Comparison of ENCODE assay signal across 12 cellular contexts in genomic region chr18:49628993-49629795, GRCh38.
DNase-seq lines count a peak whose midpoint lies in the region; TF ChIP-seq lines count a peak whose summit lies in the region.
"Had no signal": no experiment of that assay in that cellular context is flagged by ENCODE, and none has a peak within 500 bp of the region (broad histone marks: within the 10 kb centered on the region; RNA-seq: fewer than 3 reads in every experiment).

No MANE protein-coding gene starts in this region.

- peaks cover 20% of the 10 kb centered on the region for H3K27me3 Mint-ChIP-seq in nephron progenitor cell (ENCODE audit: low read depth, poor library complexity)
- H3K27me3 Mint-ChIP-seq: dendritic cell treated with granulocyte-macrophage colony-stimulating factor and Interleukin-4, amounts not matched to agents 40 ng/mL and 50 ng/mL, for 4 days had no signal

- H3K36me3 ChIP-seq in fibroblast of lung (ENCODE audit: control insufficient read depth, insufficient read depth, low read length) = no peaks in the 10 kb centered on the region

- H3K4me1 Mint-ChIP-seq in nephron progenitor cell = peaks cover 50% of the 10 kb centered on the region

- no peak overlapping the region for H3K9ac ChIP-seq in fibroblast of lung (ENCODE audit: insufficient read depth, low read length)

- peak in 10 of 14 donors; percentile 12 to 74 (median 59) for DNase-seq in C1 segment of cervical spinal cord (lab: John Stamatoyannopoulos, UW)
- DNase-seq in NCI-H446 treated with DMSO at 0.1 percent for 48 hours (lab: John Stamatoyannopoulos, UW) = peak; percentile 72
- peak in 1 of 2 donors; percentile 42 for DNase-seq in fibroblast of lung (ENCODE audit: low read depth in 2 of 2)
- DNase-seq in nephron progenitor cell = no peak
- DNase-seq in superior temporal gyrus (ENCODE audit: extremely low spot score) = no peak
- DNase-seq in T-helper 2 cell = no peak
- no peak for DNase-seq in AML-193 (lab: John Stamatoyannopoulos, UW)
- DNase-seq in stimulated activated CD4-positive, alpha-beta T cell treated with anti-CD3 and anti-CD28 coated beads, Interleukin-4, amount 100 ng/mL, for 24 hours = no peak
- DNase-seq: activated CD8-positive, alpha-beta T cell treated with anti-CD3 and anti-CD28 coated beads for 36 hours; PC-3; stimulated activated CD8-positive, alpha-beta memory T cell treated with anti-CD3 and anti-CD28 coated beads, Interleukin-4, amount 100 ng/mL, for 48 hours had no signal

- TF ChIP-seq CTCF in fibroblast of lung (conservative IDR thresholded peaks at IDR 0.05 in 1 of 2, IDR thresholded peaks at IDR 0.05 in 1 of 2; ENCODE audit: low read depth in 1 of 2, low read length in 2 of 2) = peak; percentile 14 to 44
- no peak for TF ChIP-seq CTCF in nephron progenitor cell (IDR thresholded peaks at IDR 0.05)

- H3K4me2 ChIP-seq in fibroblast of lung (ENCODE audit: extremely low read depth, insufficient read depth, low read length) = no peak overlapping the region

- H4K20me1 ChIP-seq in fibroblast of lung (ENCODE audit: control insufficient read depth, extremely low read depth, insufficient read depth, low read length) = no peaks in the 10 kb centered on the region

- H3K4me3 ChIP-seq in fibroblast of lung (replicated peaks in 1 of 4; ENCODE audit: control extremely low read depth in 1 of 4, insufficient read depth in 1 of 4, low read depth in 3 of 4, low read length in 4 of 4) = no peak overlapping the region

- no peak overlapping the region for H2AFZ ChIP-seq in fibroblast of lung (ENCODE audit: low read length)

- peaks cover 13% of the 10 kb centered on the region for H3K27me3 ChIP-seq in fibroblast of lung (ENCODE audit: control insufficient read depth, insufficient read depth, low read length)

- H3K36me3 Mint-ChIP-seq in nephron progenitor cell (ENCODE audit: low read depth) = no peaks in the 10 kb centered on the region

- no peaks in the 10 kb centered on the region for H3K79me2 ChIP-seq in fibroblast of lung (ENCODE audit: control insufficient read depth, insufficient read depth, low read length)

- no peaks in the 10 kb centered on the region for H3K9me3 ChIP-seq in fibroblast of lung (ENCODE audit: control insufficient read depth, insufficient read depth, low read depth, low read length)

- H3K4me1 ChIP-seq in fibroblast of lung (ENCODE audit: control insufficient read depth, extremely low read depth, insufficient read depth, low read length) = no peaks in the 10 kb centered on the region

- no peak overlapping the region for H3K4me3 Mint-ChIP-seq in nephron progenitor cell
- H3K4me3 Mint-ChIP-seq: activated CD8-positive, alpha-beta T cell treated with anti-CD3 and anti-CD28 coated beads for 36 hours; dendritic cell treated with granulocyte-macrophage colony-stimulating factor and Interleukin-4, amounts not matched to agents 40 ng/mL and 50 ng/mL, for 4 days had no signal

- no peak overlapping the region for H3K27ac ChIP-seq in fibroblast of lung (ENCODE audit: insufficient read depth, low read length)

- H3K27ac Mint-ChIP-seq in nephron progenitor cell = peak overlapping the region; percentile 54
- H3K27ac Mint-ChIP-seq: activated CD8-positive, alpha-beta T cell treated with anti-CD3 and anti-CD28 coated beads for 36 hours; dendritic cell treated with granulocyte-macrophage colony-stimulating factor and Interleukin-4, amounts not matched to agents 40 ng/mL and 50 ng/mL, for 4 days had no signal

- H3K9me3 Mint-ChIP-seq in nephron progenitor cell = no peaks in the 10 kb centered on the region
- H3K9me3 Mint-ChIP-seq: activated CD8-positive, alpha-beta T cell treated with anti-CD3 and anti-CD28 coated beads for 36 hours; dendritic cell treated with granulocyte-macrophage colony-stimulating factor and Interleukin-4, amounts not matched to agents 40 ng/mL and 50 ng/mL, for 4 days had no signal

Comparison
In these comparisons a context has a peak if more than half of its experiments do, and no peak if none do; other contexts are left out.
1. DNase-seq: peak in C1 segment of cervical spinal cord (10 of 14) and NCI-H446 treated with DMSO at 0.1 percent for 48 hours (single experiment); none in nephron progenitor cell (single experiment), superior temporal gyrus (single experiment), T-helper 2 cell (0 of 5), AML-193 (0 of 2) and stimulated activated CD4-positive, alpha-beta T cell treated with anti-CD3 and anti-CD28 coated beads, Interleukin-4, amount 100 ng/mL, for 24 hours (single experiment).